ENCODE assay signal across 12 cellular contexts in genomic region chr6:137497722-137498463, GRCh38. TPM values are rescaled to one million over a fixed set of nuclear protein-coding genes. Genes with fewer than 3 reads are reported as not detected.
DNase-seq lines count a peak whose midpoint lies in the region; ATAC-seq and TF ChIP-seq lines count a peak whose summit lies in the region.
"Had no signal": no experiment of that assay in that cellular context is flagged by ENCODE, and none has a peak within 500 bp of the region (broad histone marks: within the 10 kb centered on the region; RNA-seq: fewer than 3 reads in every experiment).

No MANE protein-coding gene starts in this region.

- H3K36me3 ChIP-seq in heart left ventricle = no peaks in the 10 kb centered on the region
- no peaks in the 10 kb centered on the region for H3K36me3 ChIP-seq in liver (ENCODE audit: control insufficient read depth in 4 of 4, insufficient read depth in 3 of 4, low read depth in 1 of 4, low read length in 3 of 4)
- no peaks in the 10 kb centered on the region for H3K36me3 ChIP-seq in thoracic aorta
- H3K36me3 ChIP-seq in osteoblast (ENCODE audit: insufficient read depth, low read length) = no peaks in the 10 kb centered on the region
- H3K36me3 ChIP-seq: MG63, upper lobe of left lung had no signal

- no peaks in the 10 kb centered on the region for H4K20me1 ChIP-seq in osteoblast (ENCODE audit: insufficient read depth, low read length)

- ATAC-seq in heart left ventricle (no peak), thoracic aorta (ENCODE audit: insufficient number of reproducible peaks, low FRiP score, low read depth) (no peak), HG03175 (IDR thresholded peaks at IDR 0.05; ENCODE audit: unreplicated experiment) (no peak), HG02763 (IDR thresholded peaks at IDR 0.05; ENCODE audit: unreplicated experiment) (no peak)

- no peak for TF ChIP-seq CTCF in heart left ventricle (IDR thresholded peaks at IDR 0.05)
- TF ChIP-seq CTCF in liver (IDR thresholded peaks at IDR 0.05; ENCODE audit: low read depth, low read length, missing input control) = no peak
- no peak for TF ChIP-seq CTCF in thoracic aorta (IDR thresholded peaks at IDR 0.05)
- no peak for TF ChIP-seq CTCF in osteoblast (IDR thresholded peaks at IDR 0.05; ENCODE audit: extremely low read depth, low read depth, low read length)

- peaks cover 42% of the 10 kb centered on the region for H3K4me1 Mint-ChIP-seq in activated naive CD8-positive, alpha-beta T cell treated with anti-CD3 and anti-CD28 coated beads for 36 hours

- DNase-seq in heart left ventricle (no peak), cardiac septum (ENCODE audit: low spot score) (no peak), thoracic aorta (ENCODE audit: low spot score) (no peak), osteoblast (ENCODE audit: insufficient read length, low spot score, missing footprints) (no peak)
- DNase-seq in activated naive CD8-positive, alpha-beta T cell treated with anti-CD3 and anti-CD28 coated beads for 36 hours = no peak
- DNase-seq: MG63 had no signal

- no peak overlapping the region for H2AFZ ChIP-seq in osteoblast (ENCODE audit: low read length)

- no peak overlapping the region for H3K4me2 ChIP-seq in osteoblast (ENCODE audit: insufficient read depth, low read length)

- intact Hi-C loops in heart left ventricle (cut with DNase I) (no loop called here), cardiac septum (cut with DNase I) (no loop called here)

- TF ChIP-seq POLR2A in heart left ventricle (IDR thresholded peaks at IDR 0.05) = no peak

- 2 to 6% (median 3%) methylated on average over 20 to 60 of the region's 60 CpGs for WGBS in heart left ventricle, 4 donors
- 5% methylated on average over 60 of the region's 60 CpGs for WGBS in liver

- H3K9me3 Mint-ChIP-seq in activated naive CD8-positive, alpha-beta T cell treated with anti-CD3 and anti-CD28 coated beads for 36 hours = no peaks in the 10 kb centered on the region

- H3K27me3 ChIP-seq in heart left ventricle (peaks cover 62 to 100% (median 85%) of the 10 kb centered on the region in 9 donors), liver (ENCODE audit: control insufficient read depth in 4 of 4, insufficient read depth in 4 of 4, low read length in 3 of 4) (peaks cover 12 to 33% (median 20%) of the 10 kb centered on the region in 4 donors), thoracic aorta (replicated peaks; ENCODE audit: insufficient read depth) (peaks cover 31% of the 10 kb centered on the region), osteoblast (ENCODE audit: insufficient read depth, low read length) (peaks cover 78% of the 10 kb centered on the region)

- no peak for TF ChIP-seq RAD21 in liver (IDR thresholded peaks at IDR 0.05)

- no peak overlapping the region for H3K27ac Mint-ChIP-seq in activated naive CD8-positive, alpha-beta T cell treated with anti-CD3 and anti-CD28 coated beads for 36 hours

- H3K4me3 ChIP-seq in heart left ventricle (peak overlapping the region in 10 of 12 donors; percentile 1 to 36 (median 12)), liver (ENCODE audit: low read depth in 1 of 3, low read length in 3 of 3) (peak overlapping the region in 2 of 3 donors; percentile 9 to 32), thoracic aorta (peak overlapping the region; percentile 35), osteoblast (ENCODE audit: insufficient read depth, low read length) (no peak overlapping the region)
- H3K4me3 ChIP-seq: MG63 had no signal

- H3K9me3 ChIP-seq in heart left ventricle = no peaks in the 10 kb centered on the region
- peaks cover 0 to 6% (median 1%) of the 10 kb centered on the region in 4 donors for H3K9me3 ChIP-seq in liver (ENCODE audit: control insufficient read depth in 4 of 4, low read length in 3 of 4)
- no peaks in the 10 kb centered on the region for H3K9me3 ChIP-seq in thoracic aorta
- no peaks in the 10 kb centered on the region for H3K9me3 ChIP-seq in osteoblast (ENCODE audit: low read depth, low read length)
- H3K9me3 ChIP-seq: MG63, upper lobe of left lung had no signal

- H3K4me1 ChIP-seq in heart left ventricle = peaks cover 0 to 48% (median 13%) of the 10 kb centered on the region in 12 donors
- peaks cover 10 to 22% (median 12%) of the 10 kb centered on the region in 4 donors for H3K4me1 ChIP-seq in liver (ENCODE audit: control insufficient read depth in 4 of 4, insufficient read depth in 4 of 4, low read length in 3 of 4)
- peaks cover 0 to 45% of the 10 kb centered on the region in 2 donors for H3K4me1 ChIP-seq in thoracic aorta (ENCODE audit: control insufficient read depth in 1 of 2, low read depth in 2 of 2)
- H3K4me1 ChIP-seq in osteoblast (ENCODE audit: insufficient read depth, low read length) = no peaks in the 10 kb centered on the region

- peaks cover 79% of the 10 kb centered on the region for H3K27me3 Mint-ChIP-seq in activated naive CD8-positive, alpha-beta T cell treated with anti-CD3 and anti-CD28 coated beads for 36 hours

- peak overlapping the region; percentile 60 for H3K4me3 Mint-ChIP-seq in activated naive CD8-positive, alpha-beta T cell treated with anti-CD3 and anti-CD28 coated beads for 36 hours

- no peaks in the 10 kb centered on the region for H3K79me2 ChIP-seq in osteoblast (ENCODE audit: insufficient read depth, low read length)

- H3K27ac ChIP-seq in heart left ventricle = no peak overlapping the region
- no peak overlapping the region for H3K27ac ChIP-seq in liver (ENCODE audit: low read depth in 1 of 2, low read length in 2 of 2)
- H3K27ac ChIP-seq in thoracic aorta = no peak overlapping the region
- no peak overlapping the region for H3K27ac ChIP-seq in osteoblast (ENCODE audit: low read depth, low read length)
- H3K27ac ChIP-seq: upper lobe of left lung had no signal

- H3K9ac ChIP-seq in liver (ENCODE audit: low read depth in 1 of 2, low read length in 2 of 2) = no peak overlapping the region

- no peaks in the 10 kb centered on the region for H3K36me3 Mint-ChIP-seq in activated naive CD8-positive, alpha-beta T cell treated with anti-CD3 and anti-CD28 coated beads for 36 hours

TF ChIP-seq in liver, 16 proteins besides CTCF, POLR2A, EP300 and RAD21:
- TF ChIP-seq RXRA (IDR thresholded peaks at IDR 0.05) = no peak
TF ChIP-seq in liver: peak in this region for 0.

RNA-seq across cellular contexts. Expression of gene OLIG3, which starts 3.7 kb away (rescaled TPM):
- total RNA-seq in heart left ventricle (not detected), cardiac septum (not detected), liver (not detected), thoracic aorta (not detected), osteoblast (not detected in 2 replicates)
- polyA plus RNA-seq in heart left ventricle (not detected), liver (not detected)
- total RNA-seq in activated naive CD8-positive, alpha-beta T cell treated with anti-CD3 and anti-CD28 coated beads for 36 hours = under 1 TPM; 0.10 to 0.21 TPM
- total RNA-seq: dermis microvascular lymphatic vessel endothelial cell, posterior vena cava, upper lobe of left lung had no signal
